ENCODE assay signal across 33 cellular contexts in the genomic region with DNA sequence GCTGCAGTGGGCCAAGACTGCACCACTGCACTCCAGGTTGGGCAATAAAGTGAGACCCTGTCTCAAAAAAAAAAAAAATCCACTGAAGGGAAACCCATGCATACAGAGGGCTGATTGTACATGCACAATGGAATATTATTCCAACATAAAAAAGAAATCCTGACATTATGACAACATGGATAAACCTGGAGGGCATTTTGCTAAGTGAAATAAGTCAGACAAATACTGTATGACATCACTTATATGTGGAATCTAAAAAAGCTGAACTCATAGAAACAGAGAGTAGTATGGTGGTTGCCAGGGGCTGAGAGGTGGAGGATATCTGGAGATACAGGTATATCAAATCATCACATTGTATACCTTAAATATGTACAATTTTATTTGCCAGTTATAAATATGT.
"Had no signal": no experiment of that assay in that cellular context is flagged by ENCODE, and none has a peak within 500 bp of the region (broad histone marks: within the 10 kb centered on the region; RNA-seq: fewer than 3 reads in every experiment).

No MANE protein-coding gene starts in this region.

- DNase-seq: activated B cell treated with CpG ODN at 0.5 μM for 24 hours; activated CD4-positive, alpha-beta memory T cell treated with anti-CD3 and anti-CD28 coated beads for 36 hours; activated CD4-positive, alpha-beta T cell treated with anti-CD3 and anti-CD28 coated beads for 4 hours; activated CD4-positive, alpha-beta T cell treated with anti-CD3 and anti-CD28 coated beads, Interleukin-2, amount 10 ng/mL, durations not matched to agents 24 days and 14 days; activated CD4-positive, alpha-beta T cell treated with anti-CD3 and anti-CD28 coated beads, Interleukin-2, amount 50 U/mL, for 1 hour; activated CD4-positive, alpha-beta T cell treated with anti-CD3 and anti-CD28 coated beads, Interleukin-2, amount 50 U/mL, for 4 hours; activated CD4-positive, CD25-positive, alpha-beta regulatory T cell treated with anti-CD3 and anti-CD28 coated beads, Interleukin-2, amount 50 U/mL, for 72 hours; activated CD8-positive, alpha-beta memory T cell treated with anti-CD3 and anti-CD28 coated beads, Interleukin-2, amount 50 U/mL, for 4 hours; activated CD8-positive, alpha-beta T cell treated with anti-CD3 and anti-CD28 coated beads for 36 hours; activated effector memory CD4-positive, alpha-beta T cell treated with anti-CD3 and anti-CD28 coated beads, Interleukin-2, amount 50 U/mL, for 16 hours; activated gamma-delta T cell treated with Interleukin-2 at 50 U/mL for 16 hours; activated naive CD4-positive, alpha-beta T cell; activated naive CD4-positive, alpha-beta T cell treated with anti-CD3 and anti-CD28 coated beads for 36 hours; activated naive CD4-positive, alpha-beta T cell treated with anti-CD3 and anti-CD28 coated beads, Interleukin-2, amount 50 U/mL, for 16 hours; activated naive CD8-positive, alpha-beta T cell treated with anti-CD3 and anti-CD28 coated beads for 36 hours; activated T-cell treated with anti-CD3 and anti-CD28 coated beads for 4 hours; activated T-cell treated with anti-CD3 and anti-CD28 coated beads, Interleukin-2, amount 50 U/mL, for 1 hour; activated T-cell treated with anti-CD3 and anti-CD28 coated beads, Interleukin-2, amount 50 U/mL, for 4 hours; activated T-cell treated with anti-CD3 and anti-CD28 coated beads, Interleukin-2, amount 50 U/mL, for 72 hours; adrenal gland; amniotic stem cell; aorta; body of pancreas; brain microvascular endothelial cell; central memory CD4-positive, alpha-beta T cell; T-helper 1 cell; T-helper 2 cell; T-helper 9 cell had no signal

- ATAC-seq: activated CD8-positive, alpha-beta T cell treated with anti-CD3 and anti-CD28 coated beads for 36 hours; activated naive CD4-positive, alpha-beta T cell treated with anti-CD3 and anti-CD28 coated beads, Interleukin-2, amount 50 U/mL, for 72 hours; activated T-cell treated with anti-CD3 and anti-CD28 coated beads, Interleukin-2, amount 50 U/mL, for 4 hours; activated T-cell treated with anti-CD3 and anti-CD28 coated beads, Interleukin-2, amount 50 U/mL, for 72 hours; activated T-helper 17 cell treated with anti-CD3 and anti-CD28 coated beads, Interleukin-2, amount 50 U/mL, for 72 hours; body of pancreas had no signal

- FAIRE-seq: TTC549 had no signal

- H3K4me1 ChIP-seq: adrenal gland, body of pancreas, breast epithelium had no signal

- H3K36me3 ChIP-seq: adrenal gland, brain microvascular endothelial cell, breast epithelium had no signal

- H3K27me3 ChIP-seq: adrenal gland, body of pancreas, brain microvascular endothelial cell, breast epithelium had no signal

- H3K9me3 ChIP-seq: adrenal gland, body of pancreas, breast epithelium had no signal

- H3K27ac ChIP-seq: adrenal gland, body of pancreas, brain microvascular endothelial cell, breast epithelium, VCaP had no signal

- H3K4me3 ChIP-seq: adrenal gland, body of pancreas, breast epithelium had no signal
